Comparison of ENCODE assay signal across 1 cellular context in genomic region chr14:105476937-105477658, GRCh38.
A peak's percentile ranks its signal among the peaks of the same experiment; 100 is the strongest.
TF ChIP-seq lines count a peak whose summit lies in the region.

No MANE protein-coding gene starts in this region.

TF ChIP-seq in HepG2, 621 proteins besides CTCF, POLR2A, EP300 and RAD21:
- TF ChIP-seq, protein P1, sequence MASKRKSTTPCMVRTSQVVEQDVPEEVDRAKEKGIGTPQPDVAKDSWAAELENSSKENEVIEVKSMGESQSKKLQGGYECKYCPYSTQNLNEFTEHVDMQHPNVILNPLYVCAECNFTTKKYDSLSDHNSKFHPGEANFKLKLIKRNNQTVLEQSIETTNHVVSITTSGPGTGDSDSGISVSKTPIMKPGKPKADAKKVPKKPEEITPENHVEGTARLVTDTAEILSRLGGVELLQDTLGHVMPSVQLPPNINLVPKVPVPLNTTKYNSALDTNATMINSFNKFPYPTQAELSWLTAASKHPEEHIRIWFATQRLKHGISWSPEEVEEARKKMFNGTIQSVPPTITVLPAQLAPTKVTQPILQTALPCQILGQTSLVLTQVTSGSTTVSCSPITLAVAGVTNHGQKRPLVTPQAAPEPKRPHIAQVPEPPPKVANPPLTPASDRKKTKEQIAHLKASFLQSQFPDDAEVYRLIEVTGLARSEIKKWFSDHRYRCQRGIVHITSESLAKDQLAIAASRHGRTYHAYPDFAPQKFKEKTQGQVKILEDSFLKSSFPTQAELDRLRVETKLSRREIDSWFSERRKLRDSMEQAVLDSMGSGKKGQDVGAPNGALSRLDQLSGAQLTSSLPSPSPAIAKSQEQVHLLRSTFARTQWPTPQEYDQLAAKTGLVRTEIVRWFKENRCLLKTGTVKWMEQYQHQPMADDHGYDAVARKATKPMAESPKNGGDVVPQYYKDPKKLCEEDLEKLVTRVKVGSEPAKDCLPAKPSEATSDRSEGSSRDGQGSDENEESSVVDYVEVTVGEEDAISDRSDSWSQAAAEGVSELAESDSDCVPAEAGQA (IDR thresholded peaks at IDR 0.05; ENCODE audit: low read depth) = no peak
- TF ChIP-seq, protein P1 (CRISPR knock-in tag; IDR thresholded peaks at IDR 0.05; ENCODE audit: borderline replicate concordance) = no peak
- 0 out of 2 replicates have a peak, but pooled peaks have one; percentile 0 for TF ChIP-seq SNAI1 (CRISPR knock-in tag; IDR thresholded peaks at IDR 0.05; ENCODE audit: borderline replicate concordance)
- TF ChIP-seq ZNF451 (CRISPR knock-in tag; IDR thresholded peaks at IDR 0.05) = 0 out of 2 replicates have a peak, but pooled peaks have one; percentile 56
- TF ChIP-seq ZNF598 (CRISPR knock-in tag; IDR thresholded peaks at IDR 0.05; ENCODE audit: borderline replicate concordance) = 0 out of 2 replicates have a peak, but pooled peaks have one; percentile 7
- TF ChIP-seq ZNF563 (CRISPR knock-in tag; IDR thresholded peaks at IDR 0.05) = 0 out of 2 replicates have a peak, but pooled peaks have one; percentile 48
- TF ChIP-seq FIP1L1 (IDR thresholded peaks at IDR 0.05; ENCODE audit: borderline replicate concordance, insufficient read depth, low read depth, low read length) = no peak
